In genomic region chr18:27860701-27861107, GRCh38 we compare ENCODE assay signal across 9 cellular contexts.
DNase-seq lines count a peak whose midpoint lies in the region; ATAC-seq and TF ChIP-seq lines count a peak whose summit lies in the region.
"Had no signal": no experiment of that assay in that cellular context is flagged by ENCODE, and none has a peak within 500 bp of the region (broad histone marks: within the 10 kb centered on the region; RNA-seq: fewer than 3 reads in every experiment).

No MANE protein-coding gene starts in this region.

- H3K4me3 Mint-ChIP-seq in glutamatergic neuron (ENCODE audit: unreplicated experiment): no peak overlapping the region

- H3K27ac Mint-ChIP-seq in glutamatergic neuron (ENCODE audit: unreplicated experiment): no peak overlapping the region
- H3K27ac Mint-ChIP-seq: CD8-positive, alpha-beta memory T cell had no signal

- CTCF ChIA-PET in AG04449 (lab: Yijun Ruan, JAX): no interaction called here

- H3K27me3 ChIP-seq in tibial nerve: no peaks in the 10 kb centered on the region

- no peaks in the 10 kb centered on the region for H3K36me3 Mint-ChIP-seq in glutamatergic neuron (ENCODE audit: unreplicated experiment)
- H3K36me3 Mint-ChIP-seq: CD8-positive, alpha-beta memory T cell had no signal

- TF ChIP-seq CTCF in AG04449 (IDR thresholded peaks at IDR 0.05; ENCODE audit: insufficient read depth, low read length, missing control alignments): no peak
- TF ChIP-seq CTCF in glutamatergic neuron (IDR thresholded peaks at IDR 0.05; ENCODE audit: partially characterized antibody, unreplicated experiment): no peak
- no peak for TF ChIP-seq CTCF in tibial nerve (IDR thresholded peaks at IDR 0.05)
- no peak for TF ChIP-seq CTCF in foreskin fibroblast (IDR thresholded peaks at IDR 0.05; ENCODE audit: low read depth, low read length)

- H3K4me3 ChIP-seq in AG04449 (ENCODE audit: low read depth, low read length): peak overlapping the region; percentile 23; the same call in 1 of the 2 replicates
- no peak overlapping the region for H3K4me3 ChIP-seq in tibial nerve
- H3K4me3 ChIP-seq in foreskin fibroblast (ENCODE audit: low read depth in 1 of 2, low read length in 2 of 2): peak overlapping the region in 1 of 2 donors; percentile 10

- no peak for TF ChIP-seq EP300 in tibial nerve (IDR thresholded peaks at IDR 0.05)

- no peaks in the 10 kb centered on the region for H3K36me3 ChIP-seq in tibial nerve

- H3K27ac ChIP-seq in tibial nerve: no peak overlapping the region

- POLR2A ChIA-PET in AG04449 (lab: Yijun Ruan, JAX): interaction anchor here (0.5 kb wide), 1 partner anchor 96 kb away, joined by 4 read pairs; no protein-coding TSS in a partner anchor

- no peaks in the 10 kb centered on the region for H3K4me1 ChIP-seq in tibial nerve

- H3K9me3 ChIP-seq in tibial nerve: no peaks in the 10 kb centered on the region

- DNase-seq in AG04449 (ENCODE audit: low read depth, low spot score): no peak
- peak; percentile 44 for DNase-seq in OCI-M1 (lab: John Stamatoyannopoulos, UW)
- DNase-seq in glomerular visceral epithelial cell (ENCODE audit: extremely low spot score): peak; percentile 70
- DNase-seq in glutamatergic neuron: no peak
- no peak for DNase-seq in tibial nerve (ENCODE audit: low spot score in 2 of 2)
- DNase-seq in foreskin fibroblast: no peak
- DNase-seq: CD8-positive, alpha-beta memory T cell had no signal

- ATAC-seq in GM21717 (IDR thresholded peaks at IDR 0.05; ENCODE audit: unreplicated experiment) (peak; percentile 78), GM19455 (IDR thresholded peaks at IDR 0.05; ENCODE audit: unreplicated experiment) (no peak)

- H3K4me1 Mint-ChIP-seq in glutamatergic neuron (ENCODE audit: low read depth, unreplicated experiment): peaks cover 8% of the 10 kb centered on the region
- H3K4me1 Mint-ChIP-seq: CD8-positive, alpha-beta memory T cell had no signal

- TF ChIP-seq POLR2A in tibial nerve (IDR thresholded peaks at IDR 0.05): no peak

- H3K9me3 Mint-ChIP-seq in glutamatergic neuron (ENCODE audit: unreplicated experiment): no peaks in the 10 kb centered on the region

- 22 to 45% methylated on average over 4 of the region's 4 CpGs for WGBS in tibial nerve, 2 donors

- H3K27me3 Mint-ChIP-seq in glutamatergic neuron (ENCODE audit: unreplicated experiment): no peaks in the 10 kb centered on the region
- H3K27me3 Mint-ChIP-seq: CD8-positive, alpha-beta memory T cell had no signal

Comparison
In these comparisons a context has a peak if more than half of its experiments do, and no peak if none do; other contexts are left out.
1. DNase-seq: peak in OCI-M1 (single experiment) and glomerular visceral epithelial cell (single experiment); none in AG04449 (single experiment), glutamatergic neuron (single experiment), tibial nerve (0 of 2) and foreskin fibroblast (0 of 2).